12 cellular contexts compared by ENCODE assay signal in the genomic region with DNA sequence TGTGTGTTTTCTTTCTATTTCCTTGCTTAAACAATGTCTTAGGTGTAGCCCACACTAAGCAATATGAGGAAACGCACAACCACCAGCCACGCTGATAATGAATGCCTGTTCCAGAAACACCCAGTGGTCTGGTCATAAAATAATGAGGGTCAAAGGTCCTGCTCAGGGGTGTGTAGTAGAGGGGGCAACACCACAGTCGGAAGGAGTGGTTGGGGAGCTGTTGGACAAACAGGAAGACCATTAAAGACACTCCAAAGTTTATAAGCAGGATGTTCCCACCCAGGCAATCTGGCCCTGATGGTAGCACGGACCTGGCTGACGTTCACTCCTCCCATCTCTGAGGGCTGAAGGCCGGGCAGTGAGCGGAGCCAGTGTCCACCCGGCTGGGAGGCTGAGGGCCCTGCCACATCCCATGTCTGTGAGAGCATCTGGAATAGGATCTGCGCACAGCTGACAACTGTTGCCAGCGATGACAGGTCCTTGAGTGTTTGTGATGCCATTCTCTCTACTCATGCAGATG. TPM values are rescaled to one million over a fixed set of nuclear protein-coding genes. Genes with fewer than 3 reads are reported as not detected.
DNase-seq lines count a peak whose midpoint lies in the region; ATAC-seq, FAIRE-seq and TF ChIP-seq lines count a peak whose summit lies in the region.
"Had no signal": no experiment of that assay in that cellular context is flagged by ENCODE, and none has a peak within 500 bp of the region (broad histone marks: within the 10 kb centered on the region; RNA-seq: fewer than 3 reads in every experiment).

No MANE protein-coding gene starts in this region.

- no peak overlapping the region for H3K27ac Mint-ChIP-seq in activated naive CD4-positive, alpha-beta T cell treated with anti-CD3 and anti-CD28 coated beads, Interleukin-2, amount 50 U/mL, for 72 hours
- H3K27ac Mint-ChIP-seq: activated CD8-positive, alpha-beta T cell treated with anti-CD3 and anti-CD28 coated beads for 36 hours had no signal

- no peaks in the 10 kb centered on the region for H3K9me3 Mint-ChIP-seq in activated naive CD4-positive, alpha-beta T cell treated with anti-CD3 and anti-CD28 coated beads, Interleukin-2, amount 50 U/mL, for 72 hours
- H3K9me3 Mint-ChIP-seq: activated CD8-positive, alpha-beta T cell treated with anti-CD3 and anti-CD28 coated beads for 36 hours had no signal

- WGBS in hepatocyte (ENCODE audit: low lambda C conversion rate, missing lambda C conversion rate) = 44% methylated on average over 10 of the region's 10 CpGs

- H3K4me1 ChIP-seq in hepatocyte (ENCODE audit: insufficient read depth) = peaks cover 17% of the 10 kb centered on the region

- no peaks in the 10 kb centered on the region for H3K79me2 ChIP-seq in hepatocyte

- DNase-seq in GM04503 (ENCODE audit: low read depth) (peak; percentile 78), cardiac fibroblast (ENCODE audit: low read depth in 2 of 2) (peak; percentile 79 to 80), hepatocyte (ENCODE audit: low spot score) (peak; percentile 47), skeletal muscle cell (ENCODE audit: low read depth) (peak; percentile 41), GM12891 (ENCODE audit: insufficient read length, low spot score) (no peak), nucleus accumbens (lab: John Stamatoyannopoulos, UW) (no peak), NCI-H446 (lab: John Stamatoyannopoulos, UW) (no peak)
- DNase-seq in activated naive CD4-positive, alpha-beta T cell treated with anti-CD3 and anti-CD28 coated beads, Interleukin-2, amount 50 U/mL, for 72 hours (ENCODE audit: low spot score in 2 of 2) = no peak
- DNase-seq: activated CD8-positive, alpha-beta T cell treated with anti-CD3 and anti-CD28 coated beads for 36 hours; amniotic stem cell; NCI-H146; occipital lobe had no signal

- no peaks in the 10 kb centered on the region for H3K27me3 ChIP-seq in hepatocyte

- H3K27ac ChIP-seq in hepatocyte = peak overlapping the region; percentile 72

- H3K9me2 ChIP-seq in hepatocyte (replicated peaks; ENCODE audit: insufficient read depth) = no peaks in the 10 kb centered on the region

- no peak for TF ChIP-seq POLR2A in GM12891 (IDR thresholded peaks at IDR 0.05; ENCODE audit: low read depth, low read length)

- no peaks in the 10 kb centered on the region for H3K9me3 ChIP-seq in hepatocyte (ENCODE audit: low read depth)

- no peaks in the 10 kb centered on the region for H3K36me3 Mint-ChIP-seq in activated naive CD4-positive, alpha-beta T cell treated with anti-CD3 and anti-CD28 coated beads, Interleukin-2, amount 50 U/mL, for 72 hours

- H3K4me3 ChIP-seq in cardiac fibroblast (replicated peaks in 1 of 2; ENCODE audit: low read depth in 2 of 2, low read length in 2 of 2) (no peak overlapping the region), hepatocyte (no peak overlapping the region), skeletal muscle cell (ENCODE audit: low read depth, low read length) (no peak overlapping the region)

- H3K4me2 ChIP-seq in hepatocyte = peak overlapping the region; percentile 29

- no peak overlapping the region for H2AFZ ChIP-seq in hepatocyte

- no peak for FAIRE-seq in GM12891 (lab: Jason Lieb, UNC)

- H4K20me1 ChIP-seq in hepatocyte (ENCODE audit: insufficient read depth, poor library complexity, severe bottlenecking) = no peaks in the 10 kb centered on the region

- H3K36me3 ChIP-seq in hepatocyte (replicated peaks; ENCODE audit: insufficient read depth, low read depth) = no peaks in the 10 kb centered on the region

- no peak for ATAC-seq in activated naive CD4-positive, alpha-beta T cell treated with anti-CD3 and anti-CD28 coated beads, Interleukin-2, amount 50 U/mL, for 72 hours
- ATAC-seq: activated CD8-positive, alpha-beta T cell treated with anti-CD3 and anti-CD28 coated beads for 36 hours had no signal

- TF ChIP-seq CTCF in cardiac fibroblast (IDR thresholded peaks at IDR 0.05; ENCODE audit: low read depth, low read length) (no peak), hepatocyte (IDR thresholded peaks at IDR 0.05; ENCODE audit: poor library complexity) (no peak)

TF ChIP-seq in GM12891, 5 proteins besides CTCF, POLR2A, EP300 and RAD21:
- TF ChIP-seq POLR2AphosphoS5 (IDR thresholded peaks at IDR 0.05; ENCODE audit: low read depth, low read length) (no peak), POU2F2 (IDR thresholded peaks at IDR 0.05; ENCODE audit: low read depth, low read length) (no peak), TAF1 (IDR thresholded peaks at IDR 0.05; ENCODE audit: low read depth, low read length) (no peak), SPI1 (IDR thresholded peaks at IDR 0.05; ENCODE audit: low read depth, low read length) (no peak), PAX5 (IDR thresholded peaks at IDR 0.05; ENCODE audit: insufficient read depth, low read length, severe bottlenecking) (no peak)

RNA-seq across cellular contexts. Expression of a gene that starts 7.7 kb away (rescaled TPM):
- total RNA-seq in hepatocyte = under 0.01 and 0.07 TPM in 2 replicates
- polyA plus RNA-seq in hepatocyte = 0.07 TPM in 1 of 2 replicates, not detected in the other
- polyA plus RNA-seq in GM12891 (2012; ENCODE audit: low read depth, missing spikeins) = 0.03 TPM
- under 1 TPM; 0.05 to 0.14 TPM for total RNA-seq in activated naive CD4-positive, alpha-beta T cell treated with anti-CD3 and anti-CD28 coated beads, Interleukin-2, amount 50 U/mL, for 72 hours

RNA-seq across cellular contexts. Expression of a gene that starts 38.9 kb away (rescaled TPM):
- 27.7 and 29.3 TPM in 2 replicates for total RNA-seq in hepatocyte
- 11.5 and 16.1 TPM in 2 replicates for polyA plus RNA-seq in hepatocyte
- 12.8 TPM for polyA plus RNA-seq in GM12891 (2012; ENCODE audit: low read depth, missing spikeins)
- 10 to 100 TPM; 33.7 to 76.2 TPM for total RNA-seq in activated naive CD4-positive, alpha-beta T cell treated with anti-CD3 and anti-CD28 coated beads, Interleukin-2, amount 50 U/mL, for 72 hours

Comparison
In these comparisons a context has a peak if more than half of its experiments do, and no peak if none do; other contexts are left out.
1. DNase-seq: peak in GM04503 (single experiment), cardiac fibroblast (2 of 2), hepatocyte (single experiment) and skeletal muscle cell (single experiment); none in GM12891 (single experiment), activated naive CD4-positive, alpha-beta T cell treated with anti-CD3 and anti-CD28 coated beads, Interleukin-2, amount 50 U/mL, for 72 hours (0 of 2), nucleus accumbens (0 of 56) and NCI-H446 (0 of 2).